In the genomic region with DNA sequence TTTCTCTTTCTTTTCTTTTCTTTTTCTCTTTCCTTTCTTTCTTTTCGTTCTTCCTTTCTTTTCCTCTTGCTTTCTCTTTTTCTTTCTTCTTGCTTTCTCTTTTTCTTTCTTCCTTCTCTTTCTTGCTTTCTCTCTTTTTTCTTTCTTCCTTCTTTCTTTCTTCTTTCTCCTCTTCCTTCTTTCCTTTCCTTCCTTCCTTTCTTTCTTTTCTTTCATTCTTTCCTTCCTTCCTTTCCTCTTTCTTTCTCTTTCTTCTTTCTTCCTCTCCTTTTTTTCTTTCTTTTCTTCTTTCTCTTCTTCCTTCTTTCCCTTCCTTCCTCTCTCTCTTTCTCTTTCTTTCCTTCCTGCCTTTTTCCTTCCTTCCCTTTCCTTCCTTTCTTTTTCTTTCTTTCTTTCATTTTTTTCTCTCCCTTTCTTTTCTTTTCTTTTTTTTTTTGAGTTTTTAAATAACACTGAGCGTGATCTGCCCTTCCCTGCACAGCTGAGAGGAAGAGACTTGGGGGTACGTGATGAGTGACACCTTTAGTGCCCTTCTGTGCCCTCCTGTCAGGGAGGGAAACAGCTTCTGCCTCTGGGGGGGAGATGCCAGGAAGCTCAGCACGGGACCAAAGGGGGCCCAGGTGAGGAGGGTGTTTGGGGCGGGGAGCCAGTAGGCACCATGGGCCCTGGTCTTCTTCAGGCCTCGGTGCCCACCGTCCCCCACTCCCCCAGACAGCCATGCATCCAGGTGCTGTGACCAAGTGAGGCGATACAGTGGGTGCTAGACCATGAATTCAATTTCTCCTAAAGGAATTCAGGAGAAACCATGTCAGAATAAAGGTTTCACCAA, we compare ENCODE assay signal across 7 cellular contexts. TPM values are rescaled to one million over a fixed set of nuclear protein-coding genes. Genes with fewer than 3 reads are reported as not detected.
A peak's percentile ranks its signal among the peaks of the same experiment; 100 is the strongest.
DNase-seq lines count a peak whose midpoint lies in the region; ATAC-seq, FAIRE-seq and TF ChIP-seq lines count a peak whose summit lies in the region.

No MANE protein-coding gene starts in this region.

- POLR2A ChIA-PET in activated B cell treated with CpG ODN at 0.5 μM for 24 hours (lab: Charles Lee) = interaction anchor here (0.5 to 2.3 kb wide), 4 partner anchors 10 to 1242 kb away, joined by 3 to 17 read pairs (median 4); partner anchors contain the start of genes CASP3, CDKN2AIP and PRIMPOL

- 80% methylated on average over 8 of the region's 8 CpGs for WGBS in aorta, 2 donors

- H3K9ac ChIP-seq in iPS-20b (ENCODE audit: low read depth, low read length) = peak overlapping the region; percentile 94

- H3K9me3 Mint-ChIP-seq in activated B cell treated with CpG ODN at 0.5 μM for 24 hours = no peaks in the 10 kb centered on the region
- H3K9me3 Mint-ChIP-seq in stimulated activated effector memory CD8-positive, alpha-beta T cell treated with anti-CD3 and anti-CD28 coated beads, Interleukin-12 subunit alpha, Interleukin-12 subunit beta, amount 100 ng/mL, for 72 hours = no peaks in the 10 kb centered on the region

- H3K27ac Mint-ChIP-seq in activated B cell treated with CpG ODN at 0.5 μM for 24 hours = peak overlapping the region; percentile 35
- H3K27ac Mint-ChIP-seq in stimulated activated effector memory CD8-positive, alpha-beta T cell treated with anti-CD3 and anti-CD28 coated beads, Interleukin-12 subunit alpha, Interleukin-12 subunit beta, amount 100 ng/mL, for 72 hours = peak overlapping the region; percentile 96

- H3K27me3 Mint-ChIP-seq in activated B cell treated with CpG ODN at 0.5 μM for 24 hours = no peaks in the 10 kb centered on the region

- H3K27ac ChIP-seq in iPS-20b (ENCODE audit: low read length) (no peak overlapping the region), aorta (ENCODE audit: low read depth in 1 of 2, low read length in 2 of 2) (no peak overlapping the region)

- no peak for TF ChIP-seq CTCF in HFF-Myc (IDR thresholded peaks at IDR 0.05; ENCODE audit: low read depth, low read length, missing control alignments)
- no peak for TF ChIP-seq CTCF in activated B cell treated with CpG ODN at 0.5 μM for 24 hours (IDR thresholded peaks at IDR 0.05)

- DNase-seq in HFF-Myc (ENCODE audit: extremely low read depth, low read depth) (no peak), activated B cell treated with CpG ODN at 0.5 μM for 24 hours (no peak), urothelium cell line (ENCODE audit: low spot score) (no peak), aorta (no peak)
- no peak for DNase-seq in stimulated activated effector memory CD8-positive, alpha-beta T cell treated with anti-CD3 and anti-CD28 coated beads, Interleukin-12 subunit alpha, Interleukin-12 subunit beta, amount 100 ng/mL, for 72 hours (ENCODE audit: low spot score in 2 of 2)

- H3K27me3 ChIP-seq in iPS-20b (ENCODE audit: insufficient read depth, low read length) = no peaks in the 10 kb centered on the region
- H3K27me3 ChIP-seq in aorta (ENCODE audit: control insufficient read depth in 1 of 2, insufficient read depth in 2 of 2, low read length in 1 of 2) = no peaks in the 10 kb centered on the region

- FAIRE-seq in urothelium cell line (lab: Jason Lieb, UNC) = no peak

- H3K36me3 Mint-ChIP-seq in activated B cell treated with CpG ODN at 0.5 μM for 24 hours (ENCODE audit: low read depth) = no peaks in the 10 kb centered on the region
- peaks cover 9% of the 10 kb centered on the region for H3K36me3 Mint-ChIP-seq in stimulated activated effector memory CD8-positive, alpha-beta T cell treated with anti-CD3 and anti-CD28 coated beads, Interleukin-12 subunit alpha, Interleukin-12 subunit beta, amount 100 ng/mL, for 72 hours

- intact Hi-C loops in activated B cell treated with CpG ODN at 0.5 μM for 24 hours (cut with micrococcal nuclease) (loop anchor here (1.0 to 2.0 kb wide), 6 partner anchors 10 to 470 kb away; partner anchors contain the start of gene CDKN2AIP), aorta (cut with DNase I) (loop anchor here in 1 of 2 donors (10.0 kb wide), 1 partner anchor 473 kb away; no protein-coding TSS in a partner anchor)

- CTCF ChIA-PET in activated B cell treated with CpG ODN at 0.5 μM for 24 hours (lab: Charles Lee) = interaction anchor here (0.7 to 2.1 kb wide), 8 partner anchors 9 to 471 kb away, joined by 3 to 18 read pairs (median 4); partner anchors contain the start of gene CDKN2AIP

- H3K4me1 Mint-ChIP-seq in activated B cell treated with CpG ODN at 0.5 μM for 24 hours = peaks cover 15% of the 10 kb centered on the region
- H3K4me1 Mint-ChIP-seq in stimulated activated effector memory CD8-positive, alpha-beta T cell treated with anti-CD3 and anti-CD28 coated beads, Interleukin-12 subunit alpha, Interleukin-12 subunit beta, amount 100 ng/mL, for 72 hours = peaks cover 11% of the 10 kb centered on the region

- H3K4me3 ChIP-seq in HFF-Myc (replicated peaks; ENCODE audit: low read depth, low read length) (peak overlapping the region; percentile 45), iPS-20b (ENCODE audit: low read length) (peak overlapping the region; percentile 66), aorta (ENCODE audit: low read length in 2 of 2) (no peak overlapping the region)

- H3K9me3 ChIP-seq in iPS-20b (ENCODE audit: insufficient read depth, low read depth, low read length) (no peaks in the 10 kb centered on the region), aorta (ENCODE audit: control insufficient read depth, low read length) (no peaks in the 10 kb centered on the region)

- H3K4me1 ChIP-seq in iPS-20b (ENCODE audit: insufficient read depth, low read length) (no peaks in the 10 kb centered on the region), aorta (ENCODE audit: control insufficient read depth in 1 of 2, insufficient read depth in 2 of 2, low read length in 2 of 2) (no peaks in the 10 kb centered on the region)

- no peaks in the 10 kb centered on the region for H3K36me3 ChIP-seq in iPS-20b (ENCODE audit: insufficient read depth, low read depth, low read length)
- no peaks in the 10 kb centered on the region for H3K36me3 ChIP-seq in aorta (ENCODE audit: control insufficient read depth in 1 of 2, insufficient read depth in 2 of 2, low read length in 1 of 2)

- no peak for ATAC-seq in activated B cell treated with CpG ODN at 0.5 μM for 24 hours (ENCODE audit: low read depth)
- ATAC-seq in stimulated activated effector memory CD8-positive, alpha-beta T cell treated with anti-CD3 and anti-CD28 coated beads, Interleukin-12 subunit alpha, Interleukin-12 subunit beta, amount 100 ng/mL, for 72 hours = no peak
- ATAC-seq in GM21825 (IDR thresholded peaks at IDR 0.05; ENCODE audit: unreplicated experiment) = no peak
- no peak for ATAC-seq in aorta (ENCODE audit: low FRiP score)

- peak overlapping the region; percentile 79 for H3K4me3 Mint-ChIP-seq in activated B cell treated with CpG ODN at 0.5 μM for 24 hours
- peak overlapping the region; percentile 89 for H3K4me3 Mint-ChIP-seq in stimulated activated effector memory CD8-positive, alpha-beta T cell treated with anti-CD3 and anti-CD28 coated beads, Interleukin-12 subunit alpha, Interleukin-12 subunit beta, amount 100 ng/mL, for 72 hours

RNA-seq across cellular contexts. Expression of gene CDKN2AIP, which starts 36.6 kb away (rescaled TPM):
- total RNA-seq in activated B cell treated with CpG ODN at 0.5 μM for 24 hours (19.9 and 21.8 TPM in 2 replicates), aorta (10 to 100 TPM; 12.0 to 15.4 TPM)
- polyA plus RNA-seq in aorta = 10 to 100 TPM; 12.2 to 16.3 TPM

Comparison
In these comparisons a context has a peak if more than half of its experiments do, and no peak if none do; other contexts are left out.
1. H3K4me3 ChIP-seq: peak in HFF-Myc (single experiment) and iPS-20b (single experiment); none in aorta (0 of 2).